Comparison of ENCODE assay signal across 1 cellular context in the genomic region with DNA sequence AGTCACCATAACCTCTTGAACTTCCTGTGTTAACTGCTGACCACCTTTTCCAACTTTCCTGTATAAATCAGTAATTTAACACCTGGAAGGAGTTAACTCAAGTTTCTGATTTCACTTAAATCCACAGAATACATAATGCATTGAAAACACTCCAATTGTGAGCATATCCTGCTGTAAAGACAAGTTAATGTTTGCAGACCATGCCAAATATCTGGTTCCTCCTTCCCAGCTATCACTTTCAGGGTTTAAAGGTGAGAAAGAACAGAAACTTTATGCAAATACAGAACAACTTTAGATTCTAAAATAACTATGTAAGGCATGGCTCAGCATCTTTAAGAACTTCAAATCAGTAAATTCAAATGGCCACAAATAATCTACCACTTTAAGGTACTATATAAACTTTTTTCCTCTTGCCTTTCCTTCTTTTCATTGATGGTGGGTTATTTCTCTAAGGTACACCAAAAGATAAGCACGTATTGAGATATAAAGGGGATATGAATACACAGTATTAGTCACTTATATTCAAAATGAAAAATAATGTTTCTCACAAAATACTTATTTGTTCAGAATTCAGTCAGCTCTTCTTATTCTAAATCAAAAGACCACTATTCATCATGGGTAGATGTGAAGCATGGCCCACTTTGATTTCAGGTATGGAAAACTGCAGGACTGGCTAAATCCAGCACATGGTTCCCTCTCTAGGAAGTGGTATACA.
TF ChIP-seq lines count a peak whose summit lies in the region.

No MANE protein-coding gene starts in this region.

TF ChIP-seq in GM23338, 12 proteins besides CTCF, POLR2A, EP300 and RAD21 (continued from another document):
- TF ChIP-seq ZNF114 (CRISPR knock-in tag; IDR thresholded peaks at IDR 0.05): no peak
- no peak for TF ChIP-seq CREB1 (CRISPR knock-in tag; IDR thresholded peaks at IDR 0.05; ENCODE audit: low read depth)
- TF ChIP-seq, protein P1, sequence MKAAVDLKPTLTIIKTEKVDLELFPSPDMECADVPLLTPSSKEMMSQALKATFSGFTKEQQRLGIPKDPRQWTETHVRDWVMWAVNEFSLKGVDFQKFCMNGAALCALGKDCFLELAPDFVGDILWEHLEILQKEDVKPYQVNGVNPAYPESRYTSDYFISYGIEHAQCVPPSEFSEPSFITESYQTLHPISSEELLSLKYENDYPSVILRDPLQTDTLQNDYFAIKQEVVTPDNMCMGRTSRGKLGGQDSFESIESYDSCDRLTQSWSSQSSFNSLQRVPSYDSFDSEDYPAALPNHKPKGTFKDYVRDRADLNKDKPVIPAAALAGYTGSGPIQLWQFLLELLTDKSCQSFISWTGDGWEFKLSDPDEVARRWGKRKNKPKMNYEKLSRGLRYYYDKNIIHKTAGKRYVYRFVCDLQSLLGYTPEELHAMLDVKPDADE (IDR thresholded peaks at IDR 0.05): no peak
- no peak for TF ChIP-seq ZNF331 (CRISPR knock-in tag; IDR thresholded peaks at IDR 0.05; ENCODE audit: low read depth)
- TF ChIP-seq ZNF462 (CRISPR knock-in tag; IDR thresholded peaks at IDR 0.05): no peak
- no peak for TF ChIP-seq EZH2 (IDR thresholded peaks at IDR 0.05; ENCODE audit: low read depth, unreplicated experiment)
- TF ChIP-seq JUNB (IDR thresholded peaks at IDR 0.05; ENCODE audit: unreplicated experiment): no peak
- no peak for TF ChIP-seq STAT1 (IDR thresholded peaks at IDR 0.05; ENCODE audit: unreplicated experiment)
- no peak for TF ChIP-seq POLR2AphosphoS5 (IDR thresholded peaks at IDR 0.05; ENCODE audit: low read depth)
- TF ChIP-seq NANOG (IDR thresholded peaks at IDR 0.05; ENCODE audit: borderline replicate concordance): no peak
- no peak for TF ChIP-seq EZH2phosphoT487 (IDR thresholded peaks at IDR 0.05; ENCODE audit: unreplicated experiment)
TF ChIP-seq in GM23338: peak in this region for 0.
